ENCODE assay signal across 25 cellular contexts in genomic region chr5:132279801-132280200, GRCh38. TPM values are rescaled to one million over a fixed set of nuclear protein-coding genes. Genes with fewer than 3 reads are reported as not detected.
"Had no signal": no experiment of that assay in that cellular context is flagged by ENCODE, and none has a peak within 500 bp of the region (broad histone marks: within the 10 kb centered on the region; RNA-seq: fewer than 3 reads in every experiment).

No MANE protein-coding gene starts in this region.

- H3K27me3 ChIP-seq: body of pancreas, cardiac muscle cell, colonic mucosa, dorsolateral prefrontal cortex, ovary, stomach, thyroid gland, upper lobe of left lung had no signal

- DNase-seq: activated CD4-positive, alpha-beta T cell treated with anti-CD3 and anti-CD28 coated beads for 48 hours; activated CD4-positive, alpha-beta T cell treated with anti-CD3 and anti-CD28 coated beads, Interleukin-2, amount 50 U/mL, for 48 hours; activated T-cell treated with anti-CD3 and anti-CD28 coated beads, Interleukin-2, amount 50 U/mL, for 48 hours; cerebellar nuclear complex; colonic mucosa; dorsolateral prefrontal cortex; effector memory CD4-positive, alpha-beta T cell; left colon; mammary epithelial cell; midbrain; naive thymus-derived CD8-positive, alpha-beta T cell; ovary; retina; stimulated activated CD4-positive, alpha-beta T cell treated with anti-CD3 and anti-CD28 coated beads, Interleukin-4, amount 100 ng/mL, for 24 hours; stimulated activated naive B cell treated with anti-CD40 and anti-IgM and Interleukin-4, amounts not matched to agents 10 μg/mL and 1 μg/mL and 100 μg/mL, for 72 hours; stomach; T-helper 9 cell; thyroid gland; WERI-Rb-1 had no signal

- H3K4me1 ChIP-seq: body of pancreas, stomach, thyroid gland, upper lobe of left lung had no signal

- H3K27ac ChIP-seq: body of pancreas, cardiac muscle cell, colonic mucosa, dorsolateral prefrontal cortex, ovary, skin epidermis, stomach, thyroid gland, upper lobe of left lung, WERI-Rb-1 had no signal

- H3K9me3 ChIP-seq: body of pancreas, colonic mucosa, ovary, stomach, thyroid gland, upper lobe of left lung had no signal

- H3K4me3 ChIP-seq: body of pancreas, cardiac muscle cell, colonic mucosa, dorsolateral prefrontal cortex, ovary, skin epidermis, stomach, thyroid gland, upper lobe of left lung had no signal

- ATAC-seq: activated CD4-positive, CD25-positive, alpha-beta regulatory T cell treated with anti-CD3 and anti-CD28 coated beads, Interleukin-2, amount 50 U/mL, for 24 hours; body of pancreas; left colon; naive thymus-derived CD8-positive, alpha-beta T cell; sciatic nerve; stimulated activated naive B cell treated with anti-CD40 and anti-IgM and Interleukin-4, amounts not matched to agents 10 μg/mL and 1 μg/mL and 100 μg/mL, for 72 hours had no signal

- H3K36me3 ChIP-seq: cardiac muscle cell, colonic mucosa, ovary, stomach, thyroid gland, upper lobe of left lung, WERI-Rb-1 had no signal

RNA-seq across cellular contexts. Expression of gene SLC22A4, which starts 14.4 kb away (rescaled TPM):
- total RNA-seq: body of pancreas; naive thymus-derived CD8-positive, alpha-beta T cell had no signal

RNA-seq across cellular contexts. Expression of gene PDLIM4, which starts 22.3 kb away (rescaled TPM):
- total RNA-seq: naive thymus-derived CD8-positive, alpha-beta T cell had no signal

RNA-seq across cellular contexts. Expression of gene P4HA2, which starts 52.1 kb away (rescaled TPM):
- total RNA-seq: naive thymus-derived CD8-positive, alpha-beta T cell had no signal
